Comparison of ENCODE assay signal across 21 cellular contexts in genomic region chr17:66571745-66572144, GRCh38.
"Had no signal": no experiment of that assay in that cellular context is flagged by ENCODE, and none has a peak within 500 bp of the region (broad histone marks: within the 10 kb centered on the region; RNA-seq: fewer than 3 reads in every experiment).

No MANE protein-coding gene starts in this region.

- H3K9me3 ChIP-seq: SK-N-SH had no signal

- H3K4me3 Mint-ChIP-seq: T-cell; T-helper 1 cell treated with Interleukin-12 subunit alpha and Interleukin-12 subunit beta and Interleukin-4 antibody, amounts not matched to agents 30 μg/mL and 1 μg/mL, for 36 hours had no signal

- ATAC-seq: T-cell had no signal

- FAIRE-seq: RCC 7860 had no signal

- H3K9me3 Mint-ChIP-seq: T-cell had no signal

- H3K4me2 ChIP-seq: SK-N-SH had no signal

- H3K27ac Mint-ChIP-seq: T-cell; T-helper 1 cell treated with Interleukin-12 subunit alpha and Interleukin-12 subunit beta and Interleukin-4 antibody, amounts not matched to agents 30 μg/mL and 1 μg/mL, for 36 hours had no signal

- DNase-seq: KBM-7, MV-4-11, NCI-H1092, NCI-H1105 treated with DMSO at 0.1 percent for 48 hours, NCI-H1417 treated with DMSO at 0.1 percent for 48 hours, NCI-H146, NCI-H1694 treated with DMSO at 0.1 percent for 48 hours, NCI-H1930, NCI-H2081, NCI-H2107, NCI-H2227 treated with DMSO at 0.1 percent for 48 hours, NCI-H524, NCI-H526 treated with DMSO at 0.1 percent for 48 hours, NCI-H748 treated with DMSO at 0.1 percent for 48 hours, RPMI8226, SHP77, SK-N-SH, SW 1271, T-cell had no signal

- H3K27me3 Mint-ChIP-seq: T-cell had no signal

- H3K9ac ChIP-seq: SK-N-SH had no signal
